In genomic region chr10:72273410-72274212, GRCh38 we compare ENCODE assay signal across 8 cellular contexts. TPM values are rescaled to one million over a fixed set of nuclear protein-coding genes. Genes with fewer than 3 reads are reported as not detected.
A peak's percentile ranks its signal among the peaks of the same experiment; 100 is the strongest.
DNase-seq lines count a peak whose midpoint lies in the region; ATAC-seq and TF ChIP-seq lines count a peak whose summit lies in the region.

Gene DDIT4 (plus strand): TSS chr10:72273924. CDS start chr10:72274217, 293 bp downstream.

- peaks cover 44% of the 10 kb centered on the region for H3K4me1 Mint-ChIP-seq in activated CD4-positive, alpha-beta T cell treated with anti-CD3 and anti-CD28 coated beads for 36 hours

- H3K27me3 Mint-ChIP-seq in activated CD4-positive, alpha-beta T cell treated with anti-CD3 and anti-CD28 coated beads for 36 hours: no peaks in the 10 kb centered on the region

- POLR2A ChIA-PET in activated CD4-positive, alpha-beta T cell treated with anti-CD3 and anti-CD28 coated beads for 36 hours (lab: Charles Lee): interaction anchor here (0.5 to 6.1 kb wide), 24 partner anchors 10 to 1677 kb away, joined by 3 to 137 read pairs (median 4); partner anchors contain the start of genes ANAPC16 and ASCC1

- peak; percentile 81 for ATAC-seq in HG03442 (IDR thresholded peaks at IDR 0.05; ENCODE audit: unreplicated experiment)
- ATAC-seq in activated CD4-positive, alpha-beta T cell treated with anti-CD3 and anti-CD28 coated beads for 36 hours: peak; percentile 84

- intact Hi-C loops in activated CD4-positive, alpha-beta T cell treated with anti-CD3 and anti-CD28 coated beads for 36 hours (cut with DNase I, micrococcal nuclease): loop anchor here (1.0 to 2.0 kb wide), 10 partner anchors 12 to 185 kb away; partner anchors contain the start of genes ANAPC16 (in 1 of the 2), ASCC1 (in 1 of the 2) and SPOCK2 (in 1 of the 2)

- CTCF ChIA-PET in activated CD4-positive, alpha-beta T cell treated with anti-CD3 and anti-CD28 coated beads for 36 hours (lab: Charles Lee): interaction anchor here (0.6 to 2.8 kb wide), 18 partner anchors 13 to 112 kb away, joined by 3 to 17 read pairs (median 4); no protein-coding TSS in a partner anchor

- peak; percentile 100 for DNase-seq in Ammon's horn (ENCODE audit: low spot score)
- peak; percentile 99 for DNase-seq in GM19238 (ENCODE audit: insufficient read length, low spot score)
- DNase-seq in NCI-H524 (lab: John Stamatoyannopoulos, UW): peak; percentile 62 to 91
- peak; percentile 100 for DNase-seq in activated CD4-positive, alpha-beta T cell treated with anti-CD3 and anti-CD28 coated beads for 36 hours
- DNase-seq in choroid plexus epithelial cell (ENCODE audit: low read depth): peak; percentile 100
- DNase-seq in kidney glomerular epithelial cell (lab: John Stamatoyannopoulos, UW): peak; percentile 97
- peak; percentile 86 to 93 for DNase-seq in stimulated activated CD4-positive, alpha-beta T cell treated with anti-CD3 and anti-CD28 coated beads, Interleukin-1b, Interleukin-23, amount 100 ng/mL, for 1 hour (ENCODE audit: low read depth in 2 of 2)

- H3K9me3 Mint-ChIP-seq in activated CD4-positive, alpha-beta T cell treated with anti-CD3 and anti-CD28 coated beads for 36 hours (ENCODE audit: low read depth): no peaks in the 10 kb centered on the region

- TF ChIP-seq CTCF in choroid plexus epithelial cell (conservative IDR thresholded peaks at IDR 0.05; ENCODE audit: low read depth, low read length): no peak

- H3K36me3 Mint-ChIP-seq in activated CD4-positive, alpha-beta T cell treated with anti-CD3 and anti-CD28 coated beads for 36 hours (ENCODE audit: low read depth): peaks cover 39% of the 10 kb centered on the region

- H3K4me3 Mint-ChIP-seq in activated CD4-positive, alpha-beta T cell treated with anti-CD3 and anti-CD28 coated beads for 36 hours: peak within 1 kb of the TSS; percentile 95

- peak within 1 kb of the TSS; percentile 99 for H3K27ac Mint-ChIP-seq in activated CD4-positive, alpha-beta T cell treated with anti-CD3 and anti-CD28 coated beads for 36 hours

- H3K4me3 ChIP-seq in choroid plexus epithelial cell (ENCODE audit: low read depth, low read length): peak within 1 kb of the TSS; percentile 77

RNA-seq across cellular contexts. Expression of gene DDIT4, which starts in this region (rescaled TPM):
- total RNA-seq in activated CD4-positive, alpha-beta T cell treated with anti-CD3 and anti-CD28 coated beads for 36 hours: 1,000 to 10,000 TPM in 1 of 2 experiments, 100 to 1,000 TPM in 1; 750 to 1,039 TPM

Comparison
In these comparisons a context has a peak if more than half of its experiments do, and no peak if none do; other contexts are left out.
1. Peak in every context shown above with its lines: DNase-seq, ATAC-seq and H3K4me3 ChIP-seq.